ENCODE assay signal across 18 cellular contexts in the genomic region with DNA sequence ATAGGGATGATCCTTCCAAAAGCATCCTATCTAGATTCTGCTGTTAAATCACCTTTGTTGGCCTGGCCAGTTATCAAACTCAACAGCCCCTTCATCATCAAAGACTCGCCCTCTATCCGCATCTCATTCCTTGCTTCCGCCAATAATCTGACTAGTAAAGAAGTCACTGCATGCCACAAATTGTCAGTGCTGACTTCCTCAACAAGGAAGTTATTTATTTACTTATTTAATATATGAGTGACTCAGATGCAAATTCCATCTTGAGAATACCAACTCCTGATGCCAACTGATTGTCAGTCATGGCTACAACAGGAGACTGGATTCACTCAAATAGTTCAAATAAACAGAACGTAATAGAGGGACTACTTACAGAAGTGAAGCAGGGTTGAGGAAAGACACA.
"Had no signal": no experiment of that assay in that cellular context is flagged by ENCODE, and none has a peak within 500 bp of the region (broad histone marks: within the 10 kb centered on the region; RNA-seq: fewer than 3 reads in every experiment).

No MANE protein-coding gene starts in this region.

- DNase-seq: activated B cell treated with CpG ODN at 0.5 μM for 24 hours; activated CD4-positive, alpha-beta T cell treated with anti-CD3 and anti-CD28 coated beads for 48 hours; activated CD8-positive, alpha-beta memory T cell treated with anti-CD3 and anti-CD28 coated beads, Interleukin-2, amount 50 U/mL, for 4 hours; activated CD8-positive, alpha-beta T cell treated with anti-CD3 and anti-CD28 coated beads, Interleukin-2, amount 10 ng/mL, durations not matched to agents 7 days and 5 days; activated effector memory CD4-positive, alpha-beta T cell treated with anti-CD3 and anti-CD28 coated beads, Interleukin-2, amount 50 U/mL, for 16 hours; activated T-cell treated with anti-CD3 and anti-CD28 coated beads, Interleukin-2, amount 50 U/mL, for 48 hours; central memory CD4-positive, alpha-beta T cell; effector CD4-positive, alpha-beta T cell; islet precursor cell; mesendoderm; occipital lobe; psoas muscle; right lobe of liver; stimulated activated naive CD8-positive, alpha-beta T cell treated with anti-CD3 and anti-CD28 coated beads, Interleukin-15, Interleukin-2, amounts not matched to agents 100 U/mL and 50 U/mL, for 24 hours; transverse colon had no signal

- H3K27ac ChIP-seq: coronary artery, gastroesophageal sphincter, psoas muscle, right lobe of liver, transverse colon, vagina had no signal

- H3K36me3 ChIP-seq: gastroesophageal sphincter, right lobe of liver, transverse colon, vagina had no signal

- H3K9me3 ChIP-seq: gastroesophageal sphincter, psoas muscle, right lobe of liver, transverse colon, vagina had no signal

- H3K4me1 ChIP-seq: gastroesophageal sphincter, psoas muscle, right lobe of liver, transverse colon, vagina had no signal

- H3K27me3 ChIP-seq: gastroesophageal sphincter, right lobe of liver, transverse colon, vagina had no signal

- H3K4me3 ChIP-seq: coronary artery, gastroesophageal sphincter, psoas muscle, right lobe of liver, transverse colon, vagina had no signal
